ENCODE assay signal across 1 cellular context in genomic region chr1:89641781-89642180, GRCh38.
A peak's percentile ranks its signal among the peaks of the same experiment; 100 is the strongest.
TF ChIP-seq lines count a peak whose summit lies in the region.

No MANE protein-coding gene starts in this region.

TF ChIP-seq in K562, 482 proteins besides CTCF, POLR2A, EP300 and RAD21:
- TF ChIP-seq ELF4 (CRISPR knock-in tag; IDR thresholded peaks at IDR 0.05) = no peak
- no peak for TF ChIP-seq MXD1 (CRISPR knock-in tag; IDR thresholded peaks at IDR 0.05; ENCODE audit: borderline replicate concordance, poor library complexity, severe bottlenecking)
- no peak for TF ChIP-seq SMARCA4 (IDR thresholded peaks at IDR 0.05)
- no peak for TF ChIP-seq CEBPG (CRISPR knock-in tag; IDR thresholded peaks at IDR 0.05)
- peak; percentile 33 to 43; a peak in 2 of 4 replicates for TF ChIP-seq CEBPG (tag; conservative IDR thresholded peaks at IDR 0.05 in 1 of 2, IDR thresholded peaks at IDR 0.05 in 1 of 2)
- TF ChIP-seq CEBPB (tag; IDR thresholded peaks at IDR 0.05) = peak; percentile 70
- TF ChIP-seq YBX1 (IDR thresholded peaks at IDR 0.05) = no peak
- TF ChIP-seq HNRNPK (IDR thresholded peaks at IDR 0.05; ENCODE audit: low read depth, low read length, poor library complexity, severe bottlenecking) = no peak
- TF ChIP-seq CBX5 (IDR thresholded peaks at IDR 0.05; ENCODE audit: borderline replicate concordance, low read depth) = no peak
- TF ChIP-seq ZBTB2 (IDR thresholded peaks at IDR 0.05) = no peak
- no peak for TF ChIP-seq ZNF445 (CRISPR knock-in tag; IDR thresholded peaks at IDR 0.05; ENCODE audit: low read depth)
